9 cellular contexts compared by ENCODE assay signal in the genomic region with DNA sequence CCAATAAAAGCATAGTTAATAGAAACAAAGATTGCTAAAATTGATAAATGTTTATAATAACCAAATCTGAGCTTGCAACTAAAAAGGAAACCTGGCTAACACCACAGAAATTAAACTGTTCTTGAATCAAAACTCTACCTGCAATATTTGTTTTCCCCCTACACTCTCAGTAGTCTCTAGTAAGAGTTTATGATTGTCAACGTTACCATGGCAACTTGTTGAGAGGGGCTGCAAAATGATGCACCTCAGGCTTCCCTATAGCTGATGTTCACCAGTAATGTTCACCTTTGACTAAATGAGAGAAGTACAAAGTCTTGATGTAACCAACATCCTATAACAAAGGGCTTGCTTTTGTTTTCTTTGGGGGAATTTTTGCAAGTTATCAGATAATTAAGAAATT.
"Had no signal": no experiment of that assay in that cellular context is flagged by ENCODE, and none has a peak within 500 bp of the region (broad histone marks: within the 10 kb centered on the region; RNA-seq: fewer than 3 reads in every experiment).

No MANE protein-coding gene starts in this region.

- H3K9ac ChIP-seq: GM23248 had no signal

- H2AFZ ChIP-seq: GM23248 had no signal

- ATAC-seq: HCT116 had no signal

- FAIRE-seq: HTR-8/SVneo had no signal

- DNase-seq: GM23248, GOT3, H7, HFFc6, IMR-90, KBM-7 had no signal

- H3K27ac ChIP-seq: GM23248 had no signal

- H3K4me1 ChIP-seq: HAP-1 had no signal

- H3K4me3 ChIP-seq: GM23248, HAP-1 had no signal

- H3K36me3 ChIP-seq: HAP-1 had no signal

- H3K9me3 ChIP-seq: HAP-1 had no signal
